ENCODE assay signal across 17 cellular contexts in genomic region chr4:167943872-167944505, GRCh38.
DNase-seq lines count a peak whose midpoint lies in the region; ATAC-seq, FAIRE-seq and TF ChIP-seq lines count a peak whose summit lies in the region.
"Had no signal": no experiment of that assay in that cellular context is flagged by ENCODE, and none has a peak within 500 bp of the region (broad histone marks: within the 10 kb centered on the region; RNA-seq: fewer than 3 reads in every experiment).

No MANE protein-coding gene starts in this region.

- no peaks in the 10 kb centered on the region for H3K4me1 ChIP-seq in heart left ventricle
- H3K4me1 ChIP-seq: psoas muscle had no signal

- no peak for TF ChIP-seq POLR2A in heart left ventricle (IDR thresholded peaks at IDR 0.05)

- DNase-seq in fibroblast of the aortic adventitia (ENCODE audit: low read depth) (peak; percentile 33), heart left ventricle (no peak), GM19239 (ENCODE audit: insufficient read length, low spot score) (no peak), GM03348 (ENCODE audit: low spot score) (no peak), mesenteric fat pad (ENCODE audit: low spot score) (no peak)
- DNase-seq: COR-L47, HCEC 1CT, midbrain, NCI-H526 treated with DMSO at 0.1 percent for 48 hours, psoas muscle, small intestine had no signal

- ATAC-seq in GM19035 (IDR thresholded peaks at IDR 0.05; ENCODE audit: unreplicated experiment) (peak; percentile 68), HG02759 (IDR thresholded peaks at IDR 0.05; ENCODE audit: unreplicated experiment) (peak; percentile 81), HG03575 (IDR thresholded peaks at IDR 0.05; ENCODE audit: extremely low read depth, insufficient number of reproducible peaks, low FRiP score, unreplicated experiment) (peak; percentile 71), heart left ventricle (no peak)
- ATAC-seq: activated T-helper 17 cell treated with anti-CD3 and anti-CD28 coated beads, Interleukin-2, amount 50 U/mL, for 72 hours; K562; psoas muscle had no signal

- peaks cover 0 to under 1% (median 0%) of the 10 kb centered on the region in 12 donors for H3K9me3 ChIP-seq in heart left ventricle
- H3K9me3 ChIP-seq: psoas muscle had no signal

- no peaks in the 10 kb centered on the region for H3K36me3 ChIP-seq in heart left ventricle

- H3K4me3 ChIP-seq in fibroblast of the aortic adventitia (ENCODE audit: low read depth, low read length) (no peak overlapping the region), heart left ventricle (no peak overlapping the region)
- H3K4me3 ChIP-seq: K562, psoas muscle had no signal

- no peaks in the 10 kb centered on the region for H3K27me3 ChIP-seq in heart left ventricle

- no peak for FAIRE-seq in GM19239 (lab: Jason Lieb, UNC)
- FAIRE-seq: endothelial cell of umbilical vein, K562, small intestine had no signal

- intact Hi-C loops in heart left ventricle (cut with DNase I) = no loop called here

- 46 to 59% (median 51%) methylated on average over 3 of the region's 3 CpGs for WGBS in heart left ventricle, 4 donors

- TF ChIP-seq CTCF in fibroblast of the aortic adventitia (IDR thresholded peaks at IDR 0.05; ENCODE audit: insufficient read depth, low read length) = no peak
- TF ChIP-seq CTCF in heart left ventricle (IDR thresholded peaks at IDR 0.05) = no peak

- no peak overlapping the region for H3K27ac ChIP-seq in heart left ventricle
- H3K27ac ChIP-seq: psoas muscle had no signal

Comparison
In these comparisons a context has a peak if more than half of its experiments do, and no peak if none do; other contexts are left out.
1. ATAC-seq: peak in GM19035 (single experiment), HG02759 (single experiment) and HG03575 (single experiment); none in heart left ventricle (0 of 4).